Comparison of ENCODE assay signal across 8 cellular contexts in genomic region chr14:55446127-55446736, GRCh38. TPM values are rescaled to one million over a fixed set of nuclear protein-coding genes. Genes with fewer than 3 reads are reported as not detected.
DNase-seq lines count a peak whose midpoint lies in the region; ATAC-seq and TF ChIP-seq lines count a peak whose summit lies in the region.

No MANE protein-coding gene starts in this region.

- no peaks in the 10 kb centered on the region for H3K9me3 Mint-ChIP-seq in progenitor cell of endocrine pancreas (ENCODE audit: low read depth)

- TF ChIP-seq CTCF in LNCaP clone FGC (IDR thresholded peaks at IDR 0.05; ENCODE audit: control insufficient read depth, extremely low read depth, insufficient read depth) (peak; percentile 71), Peyer's patch (IDR thresholded peaks at IDR 0.05) (peak; percentile 27 to 75 (median 60)), progenitor cell of endocrine pancreas (IDR thresholded peaks at IDR 0.05; ENCODE audit: unreplicated experiment) (peak; percentile 81)

- H3K36me3 ChIP-seq in Peyer's patch = no peaks in the 10 kb centered on the region

- no peaks in the 10 kb centered on the region for H3K27me3 Mint-ChIP-seq in progenitor cell of endocrine pancreas

- no peaks in the 10 kb centered on the region for H3K27me3 ChIP-seq in Peyer's patch

- ATAC-seq in GM19395 (IDR thresholded peaks at IDR 0.05; ENCODE audit: unreplicated experiment) (no peak), HG02678 (IDR thresholded peaks at IDR 0.05; ENCODE audit: unreplicated experiment) (no peak)

- H3K27ac Mint-ChIP-seq in progenitor cell of endocrine pancreas = no peak overlapping the region

- no peak overlapping the region for H3K4me3 Mint-ChIP-seq in progenitor cell of endocrine pancreas (ENCODE audit: low read depth)

- DNase-seq in GDM1 (lab: John Stamatoyannopoulos, UW) (peak; percentile 12), LNCaP clone FGC (ENCODE audit: low read depth) (peak; percentile 41), Peyer's patch (peak in 2 of 3 donors; percentile 49 to 78), germinal center (ENCODE audit: low spot score) (peak; percentile 48), progenitor cell of endocrine pancreas (ENCODE audit: low spot score, unreplicated experiment) (peak; percentile 34)
- peak; percentile 18 for DNase-seq in activated T-helper 9 cell treated with anti-CD3 and anti-CD28 coated beads, Interleukin-2, amount 50 U/mL, for 16 hours (ENCODE audit: low read depth)

- H3K4me3 ChIP-seq in LNCaP clone FGC (ENCODE audit: low read depth, low read length) (no peak overlapping the region), Peyer's patch (no peak overlapping the region)

- H3K4me1 ChIP-seq in Peyer's patch = peaks cover 0 to 9% (median 0%) of the 10 kb centered on the region in 4 donors

- H3K9me3 ChIP-seq in Peyer's patch = no peaks in the 10 kb centered on the region

- no peaks in the 10 kb centered on the region for H3K36me3 Mint-ChIP-seq in progenitor cell of endocrine pancreas (ENCODE audit: insufficient read depth)

- no peak overlapping the region for H3K27ac ChIP-seq in Peyer's patch

- TF ChIP-seq POLR2A in Peyer's patch (IDR thresholded peaks at IDR 0.05) = no peak

- H3K4me1 Mint-ChIP-seq in progenitor cell of endocrine pancreas (ENCODE audit: low read depth) = peaks cover 5% of the 10 kb centered on the region

RNA-seq across cellular contexts. Expression of gene TBPL2, which starts 5.8 kb away (rescaled TPM):
- total RNA-seq in Peyer's patch (not detected), progenitor cell of endocrine pancreas (not detected in 2 replicates)

RNA-seq across cellular contexts. Expression of gene ATG14, which starts 34.6 kb away (rescaled TPM):
- total RNA-seq in Peyer's patch (10 to 100 TPM; 10.3 to 18.9 (median 13.9) TPM), progenitor cell of endocrine pancreas (14.9 and 15.0 TPM in 2 replicates)

Comparison
In these comparisons a context has a peak if more than half of its experiments do, and no peak if none do; other contexts are left out.
1. DNase-seq: peak in every context shown above with its lines; median percentile 64 in Peyer's patch; 48 in germinal center; 41 in LNCaP clone FGC; 34 in progenitor cell of endocrine pancreas; 18 in activated T-helper 9 cell treated with anti-CD3 and anti-CD28 coated beads, Interleukin-2, amount 50 U/mL, for 16 hours; 12 in GDM1.